Comparison of ENCODE assay signal across 2 cellular contexts in genomic region chr17:29148257-29148789, GRCh38.
A peak's percentile ranks its signal among the peaks of the same experiment; 100 is the strongest.
TF ChIP-seq lines count a peak whose summit lies in the region.

No MANE protein-coding gene starts in this region.

TF ChIP-seq in IMR-90, 13 proteins besides CTCF, POLR2A, EP300 and RAD21:
- TF ChIP-seq CEBPB (IDR thresholded peaks at IDR 0.05; ENCODE audit: low read depth, low read length) (no peak), RFX5 (IDR thresholded peaks at IDR 0.05; ENCODE audit: low read depth, low read length) (no peak), NFE2L2 (IDR thresholded peaks at IDR 0.05; ENCODE audit: low read depth, low read length) (no peak)

TF ChIP-seq in K562, 482 proteins besides CTCF, POLR2A, EP300 and RAD21 (continues in another document):
- TF ChIP-seq MNT (conservative IDR thresholded peaks at IDR 0.05) = 0 out of 4 replicates have a peak, but pooled peaks of 1 of the 2 experiments have one; percentile 4
- TF ChIP-seq ATF3 (IDR thresholded peaks at IDR 0.05) = no peak
- TF ChIP-seq ATF3 (CRISPR knock-in tag; conservative IDR thresholded peaks at IDR 0.05) = no peak
- TF ChIP-seq TCF3 (CRISPR knock-in tag; IDR thresholded peaks at IDR 0.05) = no peak
- TF ChIP-seq NEUROD1 (IDR thresholded peaks at IDR 0.05; ENCODE audit: borderline replicate concordance, low read depth, low read length, partially characterized antibody) = no peak
- no peak for TF ChIP-seq USF2 (CRISPR knock-in tag; IDR thresholded peaks at IDR 0.05)
- no peak for TF ChIP-seq ZNF197 (CRISPR knock-in tag; IDR thresholded peaks at IDR 0.05; ENCODE audit: low read depth)
- no peak for TF ChIP-seq JUND (IDR thresholded peaks at IDR 0.05; ENCODE audit: borderline replicate concordance, low read depth, low read length)
- TF ChIP-seq JUND (tag; IDR thresholded peaks at IDR 0.05; ENCODE audit: borderline replicate concordance, low read depth, low read length) = 0 out of 3 replicates have a peak, but pooled peaks have one; percentile 5
- no peak for TF ChIP-seq TBL1XR1 (IDR thresholded peaks at IDR 0.05; ENCODE audit: low read length in 2 of 2)
- no peak for TF ChIP-seq GTF2E2 (tag; IDR thresholded peaks at IDR 0.05)
- no peak for TF ChIP-seq SRSF3 (IDR thresholded peaks at IDR 0.05; ENCODE audit: insufficient read depth, low read length)
- no peak for TF ChIP-seq ZNF217 (CRISPR knock-in tag; IDR thresholded peaks at IDR 0.05)
- 0 out of 2 replicates have a peak, but pooled peaks have one; percentile 50 for TF ChIP-seq LARP7 (IDR thresholded peaks at IDR 0.05)
- TF ChIP-seq SAP30 (IDR thresholded peaks at IDR 0.05; ENCODE audit: borderline replicate concordance, insufficient read depth, low read depth, low read length, poor library complexity, severe bottlenecking) = no peak
- no peak for TF ChIP-seq ATF1 (CRISPR knock-in tag; IDR thresholded peaks at IDR 0.05)
- TF ChIP-seq ATF1 (tag; IDR thresholded peaks at IDR 0.05) = 0 out of 2 replicates have a peak, but pooled peaks have one; percentile 4
- no peak for TF ChIP-seq ZNF655 (CRISPR knock-in tag; IDR thresholded peaks at IDR 0.05)
- TF ChIP-seq ZNF518B (CRISPR knock-in tag; IDR thresholded peaks at IDR 0.05) = no peak
- 0 out of 2 replicates have a peak, but pooled peaks have one; percentile 24 for TF ChIP-seq ZBTB2 (IDR thresholded peaks at IDR 0.05)
- no peak for TF ChIP-seq MAFK (IDR thresholded peaks at IDR 0.05; ENCODE audit: low read length)
- 0 out of 2 replicates have a peak, but pooled peaks have one; percentile 43 for TF ChIP-seq LEF1 (IDR thresholded peaks at IDR 0.05)
- no peak for TF ChIP-seq DACH1 (IDR thresholded peaks at IDR 0.05; ENCODE audit: partially characterized antibody)
- TF ChIP-seq ZNF184 (CRISPR knock-in tag; IDR thresholded peaks at IDR 0.05) = no peak
- no peak for TF ChIP-seq ZNF717 (CRISPR knock-in tag; IDR thresholded peaks at IDR 0.05)
- TF ChIP-seq CTBP1 (IDR thresholded peaks at IDR 0.05; ENCODE audit: borderline replicate concordance) = no peak
- no peak for TF ChIP-seq SREBF1 (IDR thresholded peaks at IDR 0.05; ENCODE audit: borderline replicate concordance, low read depth, low read length)
- TF ChIP-seq MEF2A (IDR thresholded peaks at IDR 0.05; ENCODE audit: control insufficient read depth, low read depth, low read length) = no peak
- TF ChIP-seq FUS (optimal IDR thresholded peaks at IDR 0.05; ENCODE audit: low read depth, low read length) = no peak
- TF ChIP-seq FOXO4 (CRISPR knock-in tag; IDR thresholded peaks at IDR 0.05) = no peak
- TF ChIP-seq TFAM (CRISPR knock-in tag; conservative IDR thresholded peaks at IDR 0.05) = no peak
- TF ChIP-seq EZH2 (IDR thresholded peaks at IDR 0.05; ENCODE audit: borderline replicate concordance, low read depth, low read length) = no peak
- TF ChIP-seq ZNF644 (tag; IDR thresholded peaks at IDR 0.05; ENCODE audit: low read depth) = no peak
- TF ChIP-seq MED1 (CRISPR knock-in tag; IDR thresholded peaks at IDR 0.05; ENCODE audit: borderline replicate concordance) = no peak
- no peak for TF ChIP-seq MTA1 (IDR thresholded peaks at IDR 0.05; ENCODE audit: borderline replicate concordance)
- no peak for TF ChIP-seq DMBX1 (CRISPR knock-in tag; IDR thresholded peaks at IDR 0.05; ENCODE audit: borderline replicate concordance)
- TF ChIP-seq MBD2 (IDR thresholded peaks at IDR 0.05; ENCODE audit: borderline replicate concordance, low read depth) = no peak
- TF ChIP-seq MECOM (CRISPR knock-in tag; IDR thresholded peaks at IDR 0.05) = no peak
- TF ChIP-seq USF1 (CRISPR knock-in tag; IDR thresholded peaks at IDR 0.05) = no peak
